ENCODE assay signal across 21 cellular contexts in genomic region chr1:94250341-94250740, GRCh38. TPM values are rescaled to one million over a fixed set of nuclear protein-coding genes. Genes with fewer than 3 reads are reported as not detected.
A peak's percentile ranks its signal among the peaks of the same experiment; 100 is the strongest.
DNase-seq lines count a peak whose midpoint lies in the region; ATAC-seq, FAIRE-seq and TF ChIP-seq lines count a peak whose summit lies in the region.
"Had no signal": no experiment of that assay in that cellular context is flagged by ENCODE, and none has a peak within 500 bp of the region (broad histone marks: within the 10 kb centered on the region; RNA-seq: fewer than 3 reads in every experiment).

No MANE protein-coding gene starts in this region.

- H2AFZ ChIP-seq in HepG2 (ENCODE audit: low read length) (no peak overlapping the region), mammary epithelial cell (ENCODE audit: low read depth, low read length) (no peak overlapping the region)

- H3K27me3 ChIP-seq in HepG2 (ENCODE audit: control insufficient read depth in 1 of 2, insufficient read depth in 2 of 2, low read length in 2 of 2) (peaks cover 0 to 1% of the 10 kb centered on the region in 2 experiments; a peak in 3 of 5 replicates), right lobe of liver (no peaks in the 10 kb centered on the region), mammary epithelial cell (ENCODE audit: insufficient read depth, low read length) (no peaks in the 10 kb centered on the region), mesendoderm (ENCODE audit: insufficient read depth, low read length, poor library complexity) (peaks cover 4% of the 10 kb centered on the region)

- H3K4me1 ChIP-seq in HepG2 (ENCODE audit: insufficient read depth, low read length) (peaks cover 40% of the 10 kb centered on the region), right lobe of liver (peaks cover 0 to 8% (median 0%) of the 10 kb centered on the region in 4 donors), mammary epithelial cell (ENCODE audit: insufficient read depth, low read length) (peaks cover 38% of the 10 kb centered on the region), mesendoderm (ENCODE audit: control insufficient read depth, low read depth, low read length) (no peaks in the 10 kb centered on the region)

- TF ChIP-seq POLR2A in HepG2 (IDR thresholded peaks at IDR 0.05; ENCODE audit: insufficient read depth in 1 of 2, low read depth in 2 of 2, low read length in 2 of 2), result no peak
- no peak for TF ChIP-seq POLR2A in right lobe of liver (IDR thresholded peaks at IDR 0.05)

- no peak for TF ChIP-seq RAD21 in HepG2 (CRISPR knock-in tag; IDR thresholded peaks at IDR 0.05)

- in situ Hi-C loops in HepG2 (cut with HindIII; ENCODE audit: extremely low pct_ligation_motif_present, low pct_unique_long_range_greater_than_20kb), result no loop called here
- in situ Hi-C loops in mammary epithelial cell (cut with MboI; ENCODE audit: low sequenced_read_pairs in 2 of 2), result no loop called here

- H3K36me3 ChIP-seq in HepG2 (replicated peaks in 1 of 2; ENCODE audit: control insufficient read depth in 1 of 2, insufficient read depth in 2 of 2, low read length in 2 of 2), result no peaks in the 10 kb centered on the region
- no peaks in the 10 kb centered on the region for H3K36me3 ChIP-seq in right lobe of liver
- no peaks in the 10 kb centered on the region for H3K36me3 ChIP-seq in mammary epithelial cell (ENCODE audit: insufficient read depth, low read length)
- H3K36me3 ChIP-seq in mesendoderm (ENCODE audit: control insufficient read depth, insufficient read depth, low read length), result no peaks in the 10 kb centered on the region
- H3K36me3 ChIP-seq: BLaER1 had no signal

- 13% methylated on average over 2 of the region's 3 CpGs for WGBS in HepG2 (ENCODE audit: low lambda C conversion rate)
- 78% methylated on average over 3 of the region's 3 CpGs for WGBS in right lobe of liver (ENCODE audit: insufficient coverage, low coverage, low lambda C conversion rate, missing lambda C conversion rate)
- 32% methylated on average over 3 of the region's 3 CpGs for WGBS in mammary epithelial cell (ENCODE audit: low coverage, missing lambda C conversion rate)
- WGBS in mesendoderm (ENCODE audit: extremely low coverage, insufficient coverage, low lambda C conversion rate), result no CpG with 5 or more reads among the region's 3 CpGs

- H3K9me3 ChIP-seq in HepG2 (ENCODE audit: low read length) (no peaks in the 10 kb centered on the region), right lobe of liver (no peaks in the 10 kb centered on the region), mammary epithelial cell (replicated peaks; ENCODE audit: insufficient read depth, low read length) (no peaks in the 10 kb centered on the region)

- dilution Hi-C loops in mammary epithelial cell (cut with HindIII; ENCODE audit: low sequenced_read_pairs), result no loop called here

- H4K20me1 ChIP-seq in HepG2 (ENCODE audit: insufficient read depth, low read length) (no peaks in the 10 kb centered on the region), mammary epithelial cell (ENCODE audit: insufficient read depth, low read length) (no peaks in the 10 kb centered on the region)

- BruUV-seq in HepG2 (replicated peaks; lab: Mats Ljungman, UMichigan) (no TSS peak), mammary epithelial cell (replicated peaks; lab: Mats Ljungman, UMichigan) (no TSS peak)

- no peaks in the 10 kb centered on the region for H3K79me1 ChIP-seq in mesendoderm (ENCODE audit: low read length)

- no peak overlapping the region for H3K9ac ChIP-seq in HepG2 (ENCODE audit: insufficient read depth, low read depth, low read length)
- H3K9ac ChIP-seq in mammary epithelial cell (ENCODE audit: insufficient read depth, low read length), result no peak overlapping the region
- H3K9ac ChIP-seq in mesendoderm (ENCODE audit: low read length), result no peak overlapping the region
- H3K9ac ChIP-seq: BLaER1 had no signal

- POLR2A ChIA-PET in HepG2 (lab: Yijun Ruan, JAX), result no interaction called here

- ATAC-seq in HepG2 (no peak), right lobe of liver (no peak), GM18520 (IDR thresholded peaks at IDR 0.05; ENCODE audit: unreplicated experiment) (no peak), HG03159 (IDR thresholded peaks at IDR 0.05; ENCODE audit: unreplicated experiment) (no peak), left lobe of liver (no peak)

- no peak for FAIRE-seq in HepG2 (lab: Jason Lieb, UNC)
- FAIRE-seq: A204.1, HTR-8/SVneo had no signal

- H3K4me2 ChIP-seq in HepG2 (ENCODE audit: low read depth, low read length), result no peak overlapping the region
- no peak overlapping the region for H3K4me2 ChIP-seq in mammary epithelial cell (ENCODE audit: insufficient read depth, low read depth, low read length)
- no peak overlapping the region for H3K4me2 ChIP-seq in mesendoderm (ENCODE audit: low read length)
- H3K4me2 ChIP-seq: BLaER1 had no signal

- H4K5ac ChIP-seq in mesendoderm (ENCODE audit: low read length), result no peak overlapping the region

- no peak overlapping the region for H2BK15ac ChIP-seq in mesendoderm (replicated peaks; ENCODE audit: low read depth)

- H3K27ac ChIP-seq in HepG2 (ENCODE audit: extremely low read length, insufficient read depth, low read length) (no peak overlapping the region), right lobe of liver (no peak overlapping the region), mammary epithelial cell (ENCODE audit: insufficient read depth, low read depth, low read length) (no peak overlapping the region), mesendoderm (ENCODE audit: low read depth, low read length) (no peak overlapping the region)
- H3K27ac ChIP-seq: BLaER1, SK-N-MC had no signal

- no peak overlapping the region for H3K18ac ChIP-seq in mesendoderm (ENCODE audit: low read length)

- no peak for DNase-seq in HepG2 (ENCODE audit: low spot score)
- no peak for DNase-seq in right lobe of liver
- peak; percentile 62 for DNase-seq in mammary epithelial cell
- peak; percentile 7 for DNase-seq in mesendoderm
- no peak for DNase-seq in NCI-H1417 (lab: John Stamatoyannopoulos, UW)
- no peak for DNase-seq in left lobe of liver (ENCODE audit: low spot score)
- DNase-seq: CD8-positive, alpha-beta memory T cell; H7; MV-4-11; NCI-H1417 treated with DMSO at 0.1 percent for 48 hours; NCI-H2029; NCI-H2171 treated with DMSO at 0.1 percent for 48 hours; NCI-H446 treated with DMSO at 0.1 percent for 48 hours; NCI-H748 treated with DMSO at 0.1 percent for 48 hours; Right ventricle myocardium superior had no signal

- intact Hi-C loops in HepG2 (cut with micrococcal nuclease; ENCODE audit: unreplicated experiment), result no loop called here
- intact Hi-C loops in right lobe of liver (cut with DNase I), result no loop called here
- intact Hi-C loops in mammary epithelial cell (cut with micrococcal nuclease), result no loop called here

- no peak overlapping the region for H3K23ac ChIP-seq in mesendoderm (ENCODE audit: low read length)

- TF ChIP-seq EP300 in HepG2 (IDR thresholded peaks at IDR 0.05; ENCODE audit: low read depth in 2 of 2, low read length in 2 of 2) (no peak), HepG2 (CRISPR knock-in tag; IDR thresholded peaks at IDR 0.05; ENCODE audit: borderline replicate concordance) (no peak)

- no peak overlapping the region for H2AK5ac ChIP-seq in mesendoderm (ENCODE audit: low read length)

- CTCF ChIA-PET in HepG2 (lab: Yijun Ruan, JAX; ENCODE audit: low intra/inter-chr PET ratio, low total read pairs), result no interaction called here
- CTCF ChIA-PET in mammary epithelial cell (lab: Charles Lee; ENCODE audit: low non-redundant PET), result no interaction called here

- no peak overlapping the region for H2BK5ac ChIP-seq in mesendoderm (ENCODE audit: low read length)

- TF ChIP-seq CTCF in HepG2 (CRISPR knock-in tag; IDR thresholded peaks at IDR 0.05) (no peak), right lobe of liver (IDR thresholded peaks at IDR 0.05) (no peak), mammary epithelial cell (conservative IDR thresholded peaks at IDR 0.05 in 1 of 2, IDR thresholded peaks at IDR 0.05 in 1 of 2; ENCODE audit: extremely low read depth in 1 of 2, insufficient read depth in 1 of 2, low read depth in 1 of 2, low read length in 2 of 2) (no peak)

- H3K4me3 ChIP-seq in HepG2 (replicated peaks in 1 of 3; ENCODE audit: insufficient read depth in 1 of 3, low read depth in 2 of 3, low read length in 3 of 3) (no peak overlapping the region), right lobe of liver (no peak overlapping the region), mammary epithelial cell (replicated peaks in 1 of 3; ENCODE audit: insufficient read depth in 1 of 3, low read depth in 2 of 3, low read length in 3 of 3) (no peak overlapping the region), mesendoderm (ENCODE audit: low read length) (no peak overlapping the region)
- H3K4me3 ChIP-seq: BLaER1, SK-N-MC had no signal

- H3K79me2 ChIP-seq in HepG2 (ENCODE audit: insufficient read depth, low read length) (no peaks in the 10 kb centered on the region), mammary epithelial cell (ENCODE audit: insufficient read depth, low read length) (peaks cover 23% of the 10 kb centered on the region), mesendoderm (ENCODE audit: control insufficient read depth, insufficient read depth, low read length) (no peaks in the 10 kb centered on the region)

- no peak overlapping the region for H2BK120ac ChIP-seq in mesendoderm (ENCODE audit: low read depth, low read length)

- no peak overlapping the region for H4K8ac ChIP-seq in mesendoderm (ENCODE audit: low read depth, low read length)

- H3K56ac ChIP-seq in mesendoderm (ENCODE audit: low read length), result no peak overlapping the region

- no peak overlapping the region for H3K4ac ChIP-seq in mesendoderm (ENCODE audit: low read depth, low read length)

RNA-seq across cellular contexts. Expression of gene ARHGAP29, which starts 13.0 kb away (rescaled TPM):
- total RNA-seq in HepG2 (2016; rRNA removed; fragmentation: Illumina TruSeq; extraction: Trizol) (12.8 and 18.8 TPM in 2 replicates), right lobe of liver (10 to 100 TPM; 15.1 to 28.9 (median 21.1) TPM), mammary epithelial cell (100 to 1,000 TPM in 1 of 2 donors, 10 to 100 TPM in 1; 54.7 to 100 TPM), left lobe of liver (20.3 TPM)
- total RNA-seq in HepG2 (2016; cell fraction: cytosol; rRNA removed; fragmentation: Illumina TruSeq; extraction: Trizol; ENCODE audit: low read depth), result 3.5 and 3.8 TPM in 2 replicates
- total RNA-seq in HepG2 (2016; cell fraction: insoluble cytoplasmic fraction; rRNA removed; fragmentation: Illumina TruSeq; extraction: Trizol), result 12.2 and 19.4 TPM in 2 replicates
- total RNA-seq in HepG2 (2016; cell fraction: membrane; rRNA removed; fragmentation: Illumina TruSeq; extraction: Trizol), result 7.7 and 7.9 TPM in 2 replicates
- 21.5 and 22.3 TPM in 2 replicates for total RNA-seq in HepG2 (2016; cell fraction: nucleus; rRNA removed; fragmentation: Illumina TruSeq; extraction: Trizol)
- polyA plus RNA-seq in HepG2 (2011; rRNA removed) (12.2 and 18.3 TPM in 2 replicates), mammary epithelial cell (44.6 TPM)
- 5.3 and 7.0 TPM in 2 replicates for polyA plus RNA-seq in HepG2 (2011; cell fraction: cytosol; rRNA removed)
- polyA plus RNA-seq in HepG2 (2011; cell fraction: nucleus; rRNA removed), result 16.2 and 17.3 TPM in 2 replicates
- 9.4 and 11.6 TPM in 2 replicates for polyA plus RNA-seq in HepG2 (2012)
- 0.37 TPM in 2 replicates for polyA plus RNA-seq in HepG2 (2016; cell fraction: cytosol; fragmentation: Illumina TruSeq; extraction: Trizol; ENCODE audit: low read depth)
- polyA plus RNA-seq in HepG2 (2016; cell fraction: insoluble cytoplasmic fraction; fragmentation: Illumina TruSeq; extraction: Trizol; ENCODE audit: low read depth), result 13.5 and 14.2 TPM in 2 replicates
- polyA plus RNA-seq in HepG2 (2016; cell fraction: membrane; fragmentation: Illumina TruSeq; extraction: Trizol; ENCODE audit: low read depth), result 1.9 and 2.0 TPM in 2 replicates
- 22.0 and 23.1 TPM in 2 replicates for polyA plus RNA-seq in HepG2 (2016; cell fraction: nucleus; fragmentation: Illumina TruSeq; extraction: Trizol; ENCODE audit: insufficient read depth, low read depth)
- 3.3 and 11.6 TPM in 2 replicates for polyA minus RNA-seq in HepG2 (2011; rRNA and poly(A)+ RNA removed; ENCODE audit: low replicate concordance)
- 13.0 and 14.2 TPM in 2 replicates for polyA minus RNA-seq in HepG2 (2011; cell fraction: cytosol; rRNA and poly(A)+ RNA removed)
- polyA minus RNA-seq in HepG2 (2011; cell fraction: nucleus; rRNA and poly(A)+ RNA removed), result 72.7 and 82.5 TPM in 2 replicates
- 47.1 TPM for polyA minus RNA-seq in mammary epithelial cell
- 15.2 TPM for polyA plus RNA-seq in mesendoderm (2013, experiment 1 of 2)
- polyA plus RNA-seq in mesendoderm (2013, experiment 2 of 2), result 14.9 TPM
- total RNA-seq: CD8-positive, alpha-beta memory T cell had no signal
- polyA plus RNA-seq: CD8-positive, alpha-beta memory T cell had no signal

Comparison
In these comparisons a context has a peak if more than half of its experiments do, and no peak if none do; other contexts are left out.
1. DNase-seq: peak in mammary epithelial cell (single experiment) and mesendoderm (single experiment); none in HepG2 (single experiment), right lobe of liver (0 of 3), NCI-H1417 (0 of 3) and left lobe of liver (single experiment).